In genomic region chr19:1837222-1837565, GRCh38 we compare ENCODE assay signal across 17 cellular contexts. TPM values are rescaled to one million over a fixed set of nuclear protein-coding genes. Genes with fewer than 3 reads are reported as not detected.
DNase-seq lines count a peak whose midpoint lies in the region; ATAC-seq, FAIRE-seq and TF ChIP-seq lines count a peak whose summit lies in the region.
"Had no signal": no experiment of that assay in that cellular context is flagged by ENCODE, and none has a peak within 500 bp of the region (broad histone marks: within the 10 kb centered on the region; RNA-seq: fewer than 3 reads in every experiment).

No MANE protein-coding gene starts in this region.

- peak overlapping the region; percentile 2 to 94 (median 78) for H3K27ac ChIP-seq in adrenal gland
- H3K27ac ChIP-seq in naive thymus-derived CD4-positive, alpha-beta T cell (ENCODE audit: low read depth, low read length) = no peak overlapping the region
- H3K27ac ChIP-seq: SJCRH30 had no signal

- 49 to 73% (median 63%) methylated on average over 3 to 11 of the region's 11 CpGs for WGBS in adrenal gland, 4 donors

- intact Hi-C loops in activated CD4-positive, alpha-beta T cell treated with anti-CD3 and anti-CD28 coated beads for 36 hours (cut with DNase I, micrococcal nuclease) = no loop called here
- intact Hi-C loops in adrenal gland (cut with DNase I) = no loop called here
- intact Hi-C loops in naive thymus-derived CD4-positive, alpha-beta T cell (cut with micrococcal nuclease) = loop anchor here (1.0 kb wide), 1 partner anchor 11 kb away; the partner anchor contains the start of gene REXO1 (in 2 of the 2)

- no peak overlapping the region for H3K4me3 ChIP-seq in adrenal gland
- no peak overlapping the region for H3K4me3 ChIP-seq in naive thymus-derived CD4-positive, alpha-beta T cell (ENCODE audit: low read length)
- H3K4me3 ChIP-seq: SJCRH30 had no signal

- H3K9me3 ChIP-seq in adrenal gland (replicated peaks in 1 of 3) = no peaks in the 10 kb centered on the region
- no peaks in the 10 kb centered on the region for H3K9me3 ChIP-seq in naive thymus-derived CD4-positive, alpha-beta T cell (ENCODE audit: control insufficient read depth in 2 of 3, low read length in 3 of 3)
- H3K9me3 ChIP-seq: SJCRH30 had no signal

- no peaks in the 10 kb centered on the region for H3K9me3 Mint-ChIP-seq in activated CD4-positive, alpha-beta T cell treated with anti-CD3 and anti-CD28 coated beads for 36 hours (ENCODE audit: low read depth)
- no peaks in the 10 kb centered on the region for H3K9me3 Mint-ChIP-seq in naive thymus-derived CD4-positive, alpha-beta T cell
- H3K9me3 Mint-ChIP-seq: H9 had no signal

- peak; percentile 11 for ATAC-seq in activated CD4-positive, alpha-beta T cell treated with anti-CD3 and anti-CD28 coated beads for 36 hours
- peak; percentile 4 for ATAC-seq in naive thymus-derived CD4-positive, alpha-beta T cell
- ATAC-seq in GM21529 (IDR thresholded peaks at IDR 0.05; ENCODE audit: unreplicated experiment) = no peak

- no peak for FAIRE-seq in GM19239 (lab: Jason Lieb, UNC)

- DNase-seq in activated CD4-positive, alpha-beta T cell treated with anti-CD3 and anti-CD28 coated beads for 36 hours = no peak
- no peak for DNase-seq in activated CD4-positive, alpha-beta T cell treated with anti-CD3 and anti-CD28 coated beads, Interleukin-2, amount 50 U/mL, for 1 hour
- DNase-seq in ELF-1 (ENCODE audit: low read depth, low spot score) (peak; percentile 25), adrenal gland (no peak), SHP77 treated with DMSO at 0.1 percent for 48 hours (lab: John Stamatoyannopoulos, UW) (no peak), GM19239 (ENCODE audit: insufficient read length, low spot score) (no peak)
- DNase-seq in naive thymus-derived CD4-positive, alpha-beta T cell = no peak
- DNase-seq: 8988T, GF-D8, KG1, NCI-H1436, NCI-H2029 treated with DMSO at 0.1 percent for 48 hours, NCI-H2171 treated with DMSO at 0.1 percent for 48 hours, NCI-H748 treated with DMSO at 0.1 percent for 48 hours had no signal

- no peak overlapping the region for H3K4me3 Mint-ChIP-seq in activated CD4-positive, alpha-beta T cell treated with anti-CD3 and anti-CD28 coated beads for 36 hours
- no peak overlapping the region for H3K4me3 Mint-ChIP-seq in naive thymus-derived CD4-positive, alpha-beta T cell
- H3K4me3 Mint-ChIP-seq: H9 had no signal

- no peaks in the 10 kb centered on the region for H3K27me3 Mint-ChIP-seq in activated CD4-positive, alpha-beta T cell treated with anti-CD3 and anti-CD28 coated beads for 36 hours
- H3K27me3 Mint-ChIP-seq in naive thymus-derived CD4-positive, alpha-beta T cell = no peaks in the 10 kb centered on the region

- no peaks in the 10 kb centered on the region for H3K27me3 ChIP-seq in adrenal gland
- H3K27me3 ChIP-seq in naive thymus-derived CD4-positive, alpha-beta T cell (ENCODE audit: control insufficient read depth in 2 of 2, insufficient read depth in 2 of 2, low read length in 2 of 2) = no peaks in the 10 kb centered on the region
- H3K27me3 ChIP-seq: SJCRH30 had no signal

- no peak for TF ChIP-seq CTCF in adrenal gland (IDR thresholded peaks at IDR 0.05)

- H3K4me1 ChIP-seq in adrenal gland (replicated peaks in 1 of 2) = peaks cover 29 to 72% of the 10 kb centered on the region in 2 donors
- no peaks in the 10 kb centered on the region for H3K4me1 ChIP-seq in naive thymus-derived CD4-positive, alpha-beta T cell (ENCODE audit: control insufficient read depth in 2 of 2, insufficient read depth in 2 of 2, low read length in 2 of 2)
- H3K4me1 ChIP-seq: SJCRH30 had no signal

- CTCF ChIA-PET in activated CD4-positive, alpha-beta T cell treated with anti-CD3 and anti-CD28 coated beads for 36 hours (lab: Charles Lee) = interaction anchor here (0.5 to 2.7 kb wide), 13 partner anchors 8 to 286 kb away, joined by 3 to 25 read pairs (median 3); partner anchors contain the start of genes REXO1 and TCF3
- CTCF ChIA-PET in naive thymus-derived CD4-positive, alpha-beta T cell (lab: Charles Lee) = interaction anchor here (0.7 to 2.5 kb wide), 4 partner anchors 8 to 260 kb away, joined by 3 to 21 read pairs (median 5); no protein-coding TSS in a partner anchor

- POLR2A ChIA-PET in activated CD4-positive, alpha-beta T cell treated with anti-CD3 and anti-CD28 coated beads for 36 hours (lab: Charles Lee) = interaction anchor here (0.6 kb wide), 1 partner anchor 8 kb away, joined by 3 read pairs; no protein-coding TSS in a partner anchor
- POLR2A ChIA-PET in naive thymus-derived CD4-positive, alpha-beta T cell (lab: Charles Lee) = no interaction called here

- H3K4me1 Mint-ChIP-seq in activated CD4-positive, alpha-beta T cell treated with anti-CD3 and anti-CD28 coated beads for 36 hours = peaks cover 20% of the 10 kb centered on the region
- peaks cover 17 to 46% (median 30%) of the 10 kb centered on the region in 7 donors for H3K4me1 Mint-ChIP-seq in naive thymus-derived CD4-positive, alpha-beta T cell

- no peaks in the 10 kb centered on the region for H3K36me3 ChIP-seq in adrenal gland (replicated peaks in 1 of 2)
- H3K36me3 ChIP-seq in naive thymus-derived CD4-positive, alpha-beta T cell (ENCODE audit: control insufficient read depth in 2 of 3, insufficient read depth in 3 of 3, low read length in 3 of 3) = peaks cover 0 to 31% (median 0%) of the 10 kb centered on the region in 3 experiments
- H3K36me3 ChIP-seq: SJCRH30 had no signal

- no peak overlapping the region for H3K27ac Mint-ChIP-seq in activated CD4-positive, alpha-beta T cell treated with anti-CD3 and anti-CD28 coated beads for 36 hours
- H3K27ac Mint-ChIP-seq in naive thymus-derived CD4-positive, alpha-beta T cell = no peak overlapping the region

- no peak for TF ChIP-seq POLR2A in adrenal gland (IDR thresholded peaks at IDR 0.05)

- no peaks in the 10 kb centered on the region for H3K36me3 Mint-ChIP-seq in activated CD4-positive, alpha-beta T cell treated with anti-CD3 and anti-CD28 coated beads for 36 hours (ENCODE audit: low read depth)
- H3K36me3 Mint-ChIP-seq in naive thymus-derived CD4-positive, alpha-beta T cell = no peaks in the 10 kb centered on the region

RNA-seq across cellular contexts. Expression of gene REXO1, which starts 11.1 kb away (rescaled TPM):
- 10 to 100 TPM; 39.3 to 49.8 TPM for total RNA-seq in activated CD4-positive, alpha-beta T cell treated with anti-CD3 and anti-CD28 coated beads for 36 hours
- total RNA-seq in adrenal gland = 10 to 100 TPM; 14.4 to 98.8 (median 44.5) TPM
- 100 to 1,000 TPM in 2 of 3 donors, 10 to 100 TPM in 1; 18.4 to 155 (median 150) TPM for polyA plus RNA-seq in adrenal gland
- total RNA-seq in naive thymus-derived CD4-positive, alpha-beta T cell = 10 to 100 TPM; 52.7 to 92.6 (median 73.1) TPM
- polyA plus RNA-seq in naive thymus-derived CD4-positive, alpha-beta T cell = 1 to 10 TPM; 5.4 to 9.6 TPM

RNA-seq across cellular contexts. Expression of gene ATP8B3, which starts 25.1 kb away (rescaled TPM):
- total RNA-seq in activated CD4-positive, alpha-beta T cell treated with anti-CD3 and anti-CD28 coated beads for 36 hours = 1 to 10 TPM; 7.9 to 8.4 TPM
- 10 to 100 TPM in 2 of 8 donors, 1 to 10 TPM in 5, under 1 TPM in 1; 0.26 to 15.1 (median 4.6) TPM for total RNA-seq in adrenal gland
- 1 to 10 TPM; 2.0 to 9.2 (median 3.9) TPM for polyA plus RNA-seq in adrenal gland
- 10 to 100 TPM in 1 of 5 experiments, 1 to 10 TPM in 4; 1.8 to 15.3 (median 4.0) TPM for total RNA-seq in naive thymus-derived CD4-positive, alpha-beta T cell
- polyA plus RNA-seq in naive thymus-derived CD4-positive, alpha-beta T cell = under 1 TPM; 0.83 TPM

RNA-seq across cellular contexts. Expression of gene KLF16, which starts 26.2 kb away (rescaled TPM):
- 10 to 100 TPM; 22.5 to 28.8 TPM for total RNA-seq in activated CD4-positive, alpha-beta T cell treated with anti-CD3 and anti-CD28 coated beads for 36 hours
- 10 to 100 TPM in 7 of 8 donors, 1 to 10 TPM in 1; 7.1 to 28.1 (median 18.3) TPM for total RNA-seq in adrenal gland
- 10 to 100 TPM in 1 of 3 donors, 1 to 10 TPM in 2; 2.0 to 12.9 (median 6.9) TPM for polyA plus RNA-seq in adrenal gland
- total RNA-seq in naive thymus-derived CD4-positive, alpha-beta T cell = 10 to 100 TPM; 20.5 to 65.2 (median 21.1) TPM
- polyA plus RNA-seq in naive thymus-derived CD4-positive, alpha-beta T cell = under 1 TPM; 0.41 to 0.47 TPM

RNA-seq across cellular contexts. Expression of gene ABHD17A, which starts 48.1 kb away (rescaled TPM):
- total RNA-seq in activated CD4-positive, alpha-beta T cell treated with anti-CD3 and anti-CD28 coated beads for 36 hours = 10 to 100 TPM; 84.5 to 88.5 TPM
- 100 to 1,000 TPM in 4 of 8 donors, 10 to 100 TPM in 4; 60.1 to 145 (median 99.4) TPM for total RNA-seq in adrenal gland
- 100 to 1,000 TPM in 2 of 3 donors, 1 to 10 TPM in 1; 2.5 to 235 (median 195) TPM for polyA plus RNA-seq in adrenal gland
- 100 to 1,000 TPM in 4 of 5 experiments, 10 to 100 TPM in 1; 92.9 to 175 (median 127) TPM for total RNA-seq in naive thymus-derived CD4-positive, alpha-beta T cell
- 100 to 1,000 TPM; 135 to 140 TPM for polyA plus RNA-seq in naive thymus-derived CD4-positive, alpha-beta T cell

Comparison
In these comparisons a context has a peak if more than half of its experiments do, and no peak if none do; other contexts are left out.
1. intact Hi-C loops: an anchor here in naive thymus-derived CD4-positive, alpha-beta T cell (1.0 kb wide); none called in activated CD4-positive, alpha-beta T cell treated with anti-CD3 and anti-CD28 coated beads for 36 hours and adrenal gland.